ENCODE assay signal across 8 cellular contexts in genomic region chr9:37421914-37422288, GRCh38. TPM values are rescaled to one million over a fixed set of nuclear protein-coding genes. Genes with fewer than 3 reads are reported as not detected.
DNase-seq lines count a peak whose midpoint lies in the region; ATAC-seq and TF ChIP-seq lines count a peak whose summit lies in the region.

No MANE protein-coding gene starts in this region.

- POLR2A ChIA-PET in SK-N-SH (lab: Yijun Ruan, JAX) = interaction anchor here (0.5 to 1.0 kb wide), 2 partner anchors 42 to 108 kb away, joined by 3 to 4 read pairs; no protein-coding TSS in a partner anchor

- TF ChIP-seq RAD21 in SK-N-SH (IDR thresholded peaks at IDR 0.05; ENCODE audit: low read length) = no peak

- H3K27me3 ChIP-seq in SK-N-SH (ENCODE audit: insufficient read depth) = no peaks in the 10 kb centered on the region

- DNase-seq in SK-N-SH (no peak), fibroblast of pulmonary artery (ENCODE audit: low read depth) (no peak), posterior vena cava (ENCODE audit: low spot score) (peak; percentile 79), A172 (ENCODE audit: low spot score) (no peak), kidney glomerular epithelial cell (lab: John Stamatoyannopoulos, UW) (no peak)

- WGBS in SK-N-SH (ENCODE audit: low lambda C conversion rate) = 73% methylated on average over 8 of the region's 8 CpGs

- peaks cover 9 to 12% of the 10 kb centered on the region in 2 experiments for H3K36me3 ChIP-seq in SK-N-SH (replicated peaks in 1 of 2; ENCODE audit: control insufficient read depth in 1 of 2, insufficient read depth in 2 of 2, low read length in 1 of 2)

- H3F3A ChIP-seq in SK-N-SH (replicated peaks; ENCODE audit: insufficient read depth) = no peaks in the 10 kb centered on the region

- peak overlapping the region; percentile 99 for H3K4me2 ChIP-seq in SK-N-SH

- peaks cover 13 to 19% of the 10 kb centered on the region in 2 experiments; a peak in 2 of 4 replicates for H3K4me1 ChIP-seq in SK-N-SH (ENCODE audit: control insufficient read depth in 1 of 2, insufficient read depth in 2 of 2, low read depth in 1 of 2, low read length in 1 of 2)

- CTCF ChIA-PET in SK-N-SH (lab: Yijun Ruan, JAX) = interaction anchor here (2.6 kb wide), 1 partner anchor 9 kb away, joined by 7 read pairs; no protein-coding TSS in a partner anchor

- peaks cover 16% of the 10 kb centered on the region for H4K20me1 ChIP-seq in SK-N-SH (ENCODE audit: insufficient read depth)

- peak overlapping the region; percentile 89; the same call in 1 of the 2 replicates for H2AFZ ChIP-seq in SK-N-SH (ENCODE audit: low read depth)

- peak overlapping the region; percentile 61 to 90 for H3K4me3 ChIP-seq in SK-N-SH (ENCODE audit: low read depth in 2 of 2, low read length in 1 of 2)
- peak overlapping the region; percentile 94 for H3K4me3 ChIP-seq in fibroblast of pulmonary artery (replicated peaks; ENCODE audit: low read depth, low read length)

- no peak for TF ChIP-seq CTCF in SK-N-SH (IDR thresholded peaks at IDR 0.05)
- TF ChIP-seq CTCF in fibroblast of pulmonary artery (IDR thresholded peaks at IDR 0.05; ENCODE audit: low read length, missing control alignments) = no peak

- peak overlapping the region; percentile 90 for H3K9ac ChIP-seq in SK-N-SH

- H3K9me3 ChIP-seq in SK-N-SH = no peaks in the 10 kb centered on the region

- H3K9me2 ChIP-seq in SK-N-SH = no peaks in the 10 kb centered on the region

- intact Hi-C loops in posterior vena cava (cut with DNase I) = no loop called here

- H3K79me2 ChIP-seq in SK-N-SH (ENCODE audit: insufficient read depth) = peaks cover 35% of the 10 kb centered on the region

- peak; percentile 25 for ATAC-seq in GM21576 (IDR thresholded peaks at IDR 0.05; ENCODE audit: unreplicated experiment)
- ATAC-seq in HG02678 (IDR thresholded peaks at IDR 0.05; ENCODE audit: unreplicated experiment) = no peak
- ATAC-seq in GM19351 (IDR thresholded peaks at IDR 0.05; ENCODE audit: unreplicated experiment) = no peak

- no peak for TF ChIP-seq EP300 in SK-N-SH (IDR thresholded peaks at IDR 0.05; ENCODE audit: borderline replicate concordance in 1 of 2, low read depth in 1 of 2, low read length in 1 of 2)

- peak overlapping the region; percentile 64 to 76 for H3K27ac ChIP-seq in SK-N-SH (ENCODE audit: low read depth in 2 of 2, low read length in 1 of 2)

TF ChIP-seq in SK-N-SH, 30 proteins besides CTCF, POLR2A, EP300 and RAD21:
- no peak for TF ChIP-seq TEAD4 (IDR thresholded peaks at IDR 0.05; ENCODE audit: borderline replicate concordance, insufficient read depth)
- TF ChIP-seq FOXM1 (IDR thresholded peaks at IDR 0.05; ENCODE audit: low read depth) = no peak
- no peak for TF ChIP-seq SMC3 (IDR thresholded peaks at IDR 0.05; ENCODE audit: low read depth, low read length)
- no peak for TF ChIP-seq USF1 (IDR thresholded peaks at IDR 0.05; ENCODE audit: borderline replicate concordance, low read depth)
- no peak for TF ChIP-seq RXRA (IDR thresholded peaks at IDR 0.05; ENCODE audit: borderline replicate concordance, low read depth)
- no peak for TF ChIP-seq CHD2 (IDR thresholded peaks at IDR 0.05; ENCODE audit: low read length, partially characterized antibody)
- TF ChIP-seq EZH2phosphoT487 (IDR thresholded peaks at IDR 0.05; ENCODE audit: borderline replicate concordance, low read depth) = no peak
- no peak for TF ChIP-seq TCF12 (IDR thresholded peaks at IDR 0.05)
- no peak for TF ChIP-seq MEF2A (IDR thresholded peaks at IDR 0.05; ENCODE audit: borderline replicate concordance, low read depth)
- no peak for TF ChIP-seq RCOR1 (IDR thresholded peaks at IDR 0.05; ENCODE audit: low read length)
- no peak for TF ChIP-seq RFX5 (IDR thresholded peaks at IDR 0.05; ENCODE audit: low read length)
- TF ChIP-seq YY1 (IDR thresholded peaks at IDR 0.05; ENCODE audit: low read depth) = no peak
- TF ChIP-seq NFIC (IDR thresholded peaks at IDR 0.05; ENCODE audit: borderline replicate concordance) = no peak

RNA-seq across cellular contexts. Expression of gene GRHPR, which starts 0.6 kb away (rescaled TPM):
- 206 and 232 TPM in 2 replicates for polyA plus RNA-seq in SK-N-SH (2012; rRNA removed)
- 107 and 153 TPM in 2 replicates for polyA plus RNA-seq in SK-N-SH (2012; cell fraction: cytosol; rRNA removed)
- polyA plus RNA-seq in SK-N-SH (2012; cell fraction: nucleus; rRNA removed) = 193 and 213 TPM in 2 replicates
- total RNA-seq in posterior vena cava = 10 to 100 TPM; 59.0 to 70.6 TPM
- total RNA-seq in A172 (2014; rRNA removed; shearing (Covaris generic)) = 127 and 165 TPM in 2 replicates

RNA-seq across cellular contexts. Expression of gene ZBTB5, which starts 43.3 kb away (rescaled TPM):
- polyA plus RNA-seq in SK-N-SH (2012; rRNA removed) = 6.3 and 9.6 TPM in 2 replicates
- polyA plus RNA-seq in SK-N-SH (2012; cell fraction: cytosol; rRNA removed) = 4.8 and 5.8 TPM in 2 replicates
- 13.3 and 18.3 TPM in 2 replicates for polyA plus RNA-seq in SK-N-SH (2012; cell fraction: nucleus; rRNA removed)
- total RNA-seq in posterior vena cava = 1 to 10 TPM; 6.9 to 7.4 TPM
- total RNA-seq in A172 (2014; rRNA removed; shearing (Covaris generic)) = 8.9 and 9.7 TPM in 2 replicates
